Comparison of ENCODE assay signal across 1 cellular context in the genomic region with DNA sequence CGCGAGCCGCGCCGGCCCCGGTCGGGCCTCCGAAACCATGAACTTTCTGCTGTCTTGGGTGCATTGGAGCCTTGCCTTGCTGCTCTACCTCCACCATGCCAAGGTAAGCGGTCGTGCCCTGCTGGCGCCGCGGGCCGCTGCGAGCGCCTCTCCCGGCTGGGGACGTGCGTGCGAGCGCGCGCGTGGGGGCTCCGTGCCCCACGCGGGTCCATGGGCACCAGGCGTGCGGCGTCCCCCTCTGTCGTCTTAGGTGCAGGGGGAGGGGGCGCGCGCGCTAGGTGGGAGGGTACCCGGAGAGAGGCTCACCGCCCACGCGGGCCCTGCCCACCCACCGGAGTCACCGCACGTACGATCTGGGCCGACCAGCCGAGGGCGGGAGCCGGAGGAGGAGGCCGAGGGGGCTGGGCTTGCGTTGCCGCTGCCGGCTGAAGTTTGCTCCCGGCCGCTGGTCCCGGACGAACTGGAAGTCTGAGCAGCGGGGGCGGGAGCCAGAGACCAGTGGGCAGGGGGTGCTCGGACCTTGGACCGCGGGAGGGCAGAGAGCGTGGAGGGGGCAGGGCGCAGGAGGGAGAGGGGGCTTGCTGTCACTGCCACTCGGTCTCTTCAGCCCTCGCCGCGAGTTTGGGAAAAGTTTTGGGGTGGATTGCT.
A peak's percentile ranks its signal among the peaks of the same experiment; 100 is the strongest.
TF ChIP-seq lines count a peak whose summit lies in the region.

No MANE protein-coding gene starts in this region.

TF ChIP-seq in GM12878, 131 proteins besides CTCF, POLR2A, EP300 and RAD21 (continued from another document):
- TF ChIP-seq ZBTB33 (IDR thresholded peaks at IDR 0.05) (no peak), ZBED1 (IDR thresholded peaks at IDR 0.05; ENCODE audit: borderline replicate concordance) (no peak), HSF1 (IDR thresholded peaks at IDR 0.05; ENCODE audit: low read depth, low read length) (no peak), HDGF (IDR thresholded peaks at IDR 0.05) (peak; percentile 52; the same call in 1 of the 2 replicates), NFYA (IDR thresholded peaks at IDR 0.05; ENCODE audit: borderline replicate concordance, low read depth, low read length) (no peak), BACH1 (IDR thresholded peaks at IDR 0.05; ENCODE audit: borderline replicate concordance) (peak; percentile 98), IRF4 (IDR thresholded peaks at IDR 0.05; ENCODE audit: low read depth, low read length) (no peak), NFXL1 (IDR thresholded peaks at IDR 0.05; ENCODE audit: borderline replicate concordance) (0 out of 2 replicates have a peak, but pooled peaks have one; percentile 4), IKZF1 (conservative IDR thresholded peaks at IDR 0.05) (peak; percentile 71), LARP7 (IDR thresholded peaks at IDR 0.05) (peak; percentile 86), MXI1 (IDR thresholded peaks at IDR 0.05; ENCODE audit: low read depth, low read length) (peak; percentile 58; the same call in 1 of the 2 replicates), BHLHE40 (IDR thresholded peaks at IDR 0.05; ENCODE audit: borderline replicate concordance in 1 of 2, low read depth in 2 of 2, low read length in 1 of 2) (peak in 1 of 2 experiments; percentile 64; a peak in 2 of 4 replicates), RCOR1 (conservative IDR thresholded peaks at IDR 0.05; ENCODE audit: low read depth, low read length) (no peak), RB1 (IDR thresholded peaks at IDR 0.05; ENCODE audit: borderline replicate concordance) (peak; percentile 80; the same call in 1 of the 2 replicates), EED (IDR thresholded peaks at IDR 0.05; ENCODE audit: low read depth) (no peak), DPF2 (IDR thresholded peaks at IDR 0.05) (peak; percentile 76; the same call in 1 of the 2 replicates), CREB1 (IDR thresholded peaks at IDR 0.05; ENCODE audit: low read depth) (no peak), CHD2 (IDR thresholded peaks at IDR 0.05; ENCODE audit: borderline replicate concordance, low read depth, low read length) (0 out of 2 replicates have a peak, but pooled peaks have one; percentile 30), TCF12 (IDR thresholded peaks at IDR 0.05; ENCODE audit: low read depth, low read length) (0 out of 2 replicates have a peak, but pooled peaks have one; percentile 25), NR2F1 (conservative IDR thresholded peaks at IDR 0.05) (peak; percentile 51; the same call in 1 of the 2 replicates), POLR2AphosphoS2 (IDR thresholded peaks at IDR 0.05; ENCODE audit: low read depth, low read length) (0 out of 2 replicates have a peak, but pooled peaks have one; percentile 22), SUPT20H (IDR thresholded peaks at IDR 0.05; ENCODE audit: borderline replicate concordance, control insufficient read depth, low read depth, low read length) (no peak), RELA (IDR thresholded peaks at IDR 0.05; ENCODE audit: borderline replicate concordance, partially characterized antibody) (no peak), WRNIP1 (IDR thresholded peaks at IDR 0.05; ENCODE audit: borderline replicate concordance, low read depth, low read length) (no peak), CHD1 (IDR thresholded peaks at IDR 0.05; ENCODE audit: low read depth, low read length) (peak; percentile 48), SMC3 (IDR thresholded peaks at IDR 0.05; ENCODE audit: borderline replicate concordance, low read length) (no peak)
- TF ChIP-seq, protein P1, sequence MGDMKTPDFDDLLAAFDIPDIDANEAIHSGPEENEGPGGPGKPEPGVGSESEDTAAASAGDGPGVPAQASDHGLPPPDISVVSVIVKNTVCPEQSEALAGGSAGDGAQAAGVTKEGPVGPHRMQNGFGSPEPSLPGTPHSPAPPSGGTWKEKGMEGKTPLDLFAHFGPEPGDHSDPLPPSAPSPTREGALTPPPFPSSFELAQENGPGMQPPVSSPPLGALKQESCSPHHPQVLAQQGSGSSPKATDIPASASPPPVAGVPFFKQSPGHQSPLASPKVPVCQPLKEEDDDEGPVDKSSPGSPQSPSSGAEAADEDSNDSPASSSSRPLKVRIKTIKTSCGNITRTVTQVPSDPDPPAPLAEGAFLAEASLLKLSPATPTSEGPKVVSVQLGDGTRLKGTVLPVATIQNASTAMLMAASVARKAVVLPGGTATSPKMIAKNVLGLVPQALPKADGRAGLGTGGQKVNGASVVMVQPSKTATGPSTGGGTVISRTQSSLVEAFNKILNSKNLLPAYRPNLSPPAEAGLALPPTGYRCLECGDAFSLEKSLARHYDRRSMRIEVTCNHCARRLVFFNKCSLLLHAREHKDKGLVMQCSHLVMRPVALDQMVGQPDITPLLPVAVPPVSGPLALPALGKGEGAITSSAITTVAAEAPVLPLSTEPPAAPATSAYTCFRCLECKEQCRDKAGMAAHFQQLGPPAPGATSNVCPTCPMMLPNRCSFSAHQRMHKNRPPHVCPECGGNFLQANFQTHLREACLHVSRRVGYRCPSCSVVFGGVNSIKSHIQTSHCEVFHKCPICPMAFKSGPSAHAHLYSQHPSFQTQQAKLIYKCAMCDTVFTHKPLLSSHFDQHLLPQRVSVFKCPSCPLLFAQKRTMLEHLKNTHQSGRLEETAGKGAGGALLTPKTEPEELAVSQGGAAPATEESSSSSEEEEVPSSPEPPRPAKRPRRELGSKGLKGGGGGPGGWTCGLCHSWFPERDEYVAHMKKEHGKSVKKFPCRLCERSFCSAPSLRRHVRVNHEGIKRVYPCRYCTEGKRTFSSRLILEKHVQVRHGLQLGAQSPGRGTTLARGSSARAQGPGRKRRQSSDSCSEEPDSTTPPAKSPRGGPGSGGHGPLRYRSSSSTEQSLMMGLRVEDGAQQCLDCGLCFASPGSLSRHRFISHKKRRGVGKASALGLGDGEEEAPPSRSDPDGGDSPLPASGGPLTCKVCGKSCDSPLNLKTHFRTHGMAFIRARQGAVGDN (IDR thresholded peaks at IDR 0.05) = 0 out of 2 replicates have a peak, but pooled peaks have one; percentile 22
- TF ChIP-seq, protein P2, sequence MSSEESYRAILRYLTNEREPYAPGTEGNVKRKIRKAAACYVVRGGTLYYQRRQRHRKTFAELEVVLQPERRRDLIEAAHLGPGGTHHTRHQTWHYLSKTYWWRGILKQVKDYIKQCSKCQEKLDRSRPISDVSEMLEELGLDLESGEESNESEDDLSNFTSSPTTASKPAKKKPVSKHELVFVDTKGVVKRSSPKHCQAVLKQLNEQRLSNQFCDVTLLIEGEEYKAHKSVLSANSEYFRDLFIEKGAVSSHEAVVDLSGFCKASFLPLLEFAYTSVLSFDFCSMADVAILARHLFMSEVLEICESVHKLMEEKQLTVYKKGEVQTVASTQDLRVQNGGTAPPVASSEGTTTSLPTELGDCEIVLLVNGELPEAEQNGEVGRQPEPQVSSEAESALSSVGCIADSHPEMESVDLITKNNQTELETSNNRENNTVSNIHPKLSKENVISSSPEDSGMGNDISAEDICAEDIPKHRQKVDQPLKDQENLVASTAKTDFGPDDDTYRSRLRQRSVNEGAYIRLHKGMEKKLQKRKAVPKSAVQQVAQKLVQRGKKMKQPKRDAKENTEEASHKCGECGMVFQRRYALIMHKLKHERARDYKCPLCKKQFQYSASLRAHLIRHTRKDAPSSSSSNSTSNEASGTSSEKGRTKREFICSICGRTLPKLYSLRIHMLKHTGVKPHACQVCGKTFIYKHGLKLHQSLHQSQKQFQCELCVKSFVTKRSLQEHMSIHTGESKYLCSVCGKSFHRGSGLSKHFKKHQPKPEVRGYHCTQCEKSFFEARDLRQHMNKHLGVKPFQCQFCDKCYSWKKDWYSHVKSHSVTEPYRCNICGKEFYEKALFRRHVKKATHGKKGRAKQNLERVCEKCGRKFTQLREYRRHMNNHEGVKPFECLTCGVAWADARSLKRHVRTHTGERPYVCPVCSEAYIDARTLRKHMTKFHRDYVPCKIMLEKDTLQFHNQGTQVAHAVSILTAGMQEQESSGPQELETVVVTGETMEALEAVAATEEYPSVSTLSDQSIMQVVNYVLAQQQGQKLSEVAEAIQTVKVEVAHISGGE (CRISPR knock-in tag; IDR thresholded peaks at IDR 0.05) = no peak
- TF ChIP-seq, protein P3, sequence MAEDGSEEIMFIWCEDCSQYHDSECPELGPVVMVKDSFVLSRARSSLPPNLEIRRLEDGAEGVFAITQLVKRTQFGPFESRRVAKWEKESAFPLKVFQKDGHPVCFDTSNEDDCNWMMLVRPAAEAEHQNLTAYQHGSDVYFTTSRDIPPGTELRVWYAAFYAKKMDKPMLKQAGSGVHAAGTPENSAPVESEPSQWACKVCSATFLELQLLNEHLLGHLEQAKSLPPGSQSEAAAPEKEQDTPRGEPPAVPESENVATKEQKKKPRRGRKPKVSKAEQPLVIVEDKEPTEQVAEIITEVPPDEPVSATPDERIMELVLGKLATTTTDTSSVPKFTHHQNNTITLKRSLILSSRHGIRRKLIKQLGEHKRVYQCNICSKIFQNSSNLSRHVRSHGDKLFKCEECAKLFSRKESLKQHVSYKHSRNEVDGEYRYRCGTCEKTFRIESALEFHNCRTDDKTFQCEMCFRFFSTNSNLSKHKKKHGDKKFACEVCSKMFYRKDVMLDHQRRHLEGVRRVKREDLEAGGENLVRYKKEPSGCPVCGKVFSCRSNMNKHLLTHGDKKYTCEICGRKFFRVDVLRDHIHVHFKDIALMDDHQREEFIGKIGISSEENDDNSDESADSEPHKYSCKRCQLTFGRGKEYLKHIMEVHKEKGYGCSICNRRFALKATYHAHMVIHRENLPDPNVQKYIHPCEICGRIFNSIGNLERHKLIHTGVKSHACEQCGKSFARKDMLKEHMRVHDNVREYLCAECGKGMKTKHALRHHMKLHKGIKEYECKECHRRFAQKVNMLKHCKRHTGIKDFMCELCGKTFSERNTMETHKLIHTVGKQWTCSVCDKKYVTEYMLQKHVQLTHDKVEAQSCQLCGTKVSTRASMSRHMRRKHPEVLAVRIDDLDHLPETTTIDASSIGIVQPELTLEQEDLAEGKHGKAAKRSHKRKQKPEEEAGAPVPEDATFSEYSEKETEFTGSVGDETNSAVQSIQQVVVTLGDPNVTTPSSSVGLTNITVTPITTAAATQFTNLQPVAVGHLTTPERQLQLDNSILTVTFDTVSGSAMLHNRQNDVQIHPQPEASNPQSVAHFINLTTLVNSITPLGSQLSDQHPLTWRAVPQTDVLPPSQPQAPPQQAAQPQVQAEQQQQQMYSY (CRISPR knock-in tag; IDR thresholded peaks at IDR 0.05) = no peak
- TF ChIP-seq, protein P4, sequence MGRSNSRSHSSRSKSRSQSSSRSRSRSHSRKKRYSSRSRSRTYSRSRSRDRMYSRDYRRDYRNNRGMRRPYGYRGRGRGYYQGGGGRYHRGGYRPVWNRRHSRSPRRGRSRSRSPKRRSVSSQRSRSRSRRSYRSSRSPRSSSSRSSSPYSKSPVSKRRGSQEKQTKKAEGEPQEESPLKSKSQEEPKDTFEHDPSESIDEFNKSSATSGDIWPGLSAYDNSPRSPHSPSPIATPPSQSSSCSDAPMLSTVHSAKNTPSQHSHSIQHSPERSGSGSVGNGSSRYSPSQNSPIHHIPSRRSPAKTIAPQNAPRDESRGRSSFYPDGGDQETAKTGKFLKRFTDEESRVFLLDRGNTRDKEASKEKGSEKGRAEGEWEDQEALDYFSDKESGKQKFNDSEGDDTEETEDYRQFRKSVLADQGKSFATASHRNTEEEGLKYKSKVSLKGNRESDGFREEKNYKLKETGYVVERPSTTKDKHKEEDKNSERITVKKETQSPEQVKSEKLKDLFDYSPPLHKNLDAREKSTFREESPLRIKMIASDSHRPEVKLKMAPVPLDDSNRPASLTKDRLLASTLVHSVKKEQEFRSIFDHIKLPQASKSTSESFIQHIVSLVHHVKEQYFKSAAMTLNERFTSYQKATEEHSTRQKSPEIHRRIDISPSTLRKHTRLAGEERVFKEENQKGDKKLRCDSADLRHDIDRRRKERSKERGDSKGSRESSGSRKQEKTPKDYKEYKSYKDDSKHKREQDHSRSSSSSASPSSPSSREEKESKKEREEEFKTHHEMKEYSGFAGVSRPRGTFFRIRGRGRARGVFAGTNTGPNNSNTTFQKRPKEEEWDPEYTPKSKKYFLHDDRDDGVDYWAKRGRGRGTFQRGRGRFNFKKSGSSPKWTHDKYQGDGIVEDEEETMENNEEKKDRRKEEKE (IDR thresholded peaks at IDR 0.05) = peak; percentile 51; the same call in 1 of the 2 replicates
- TF ChIP-seq, protein P5, sequence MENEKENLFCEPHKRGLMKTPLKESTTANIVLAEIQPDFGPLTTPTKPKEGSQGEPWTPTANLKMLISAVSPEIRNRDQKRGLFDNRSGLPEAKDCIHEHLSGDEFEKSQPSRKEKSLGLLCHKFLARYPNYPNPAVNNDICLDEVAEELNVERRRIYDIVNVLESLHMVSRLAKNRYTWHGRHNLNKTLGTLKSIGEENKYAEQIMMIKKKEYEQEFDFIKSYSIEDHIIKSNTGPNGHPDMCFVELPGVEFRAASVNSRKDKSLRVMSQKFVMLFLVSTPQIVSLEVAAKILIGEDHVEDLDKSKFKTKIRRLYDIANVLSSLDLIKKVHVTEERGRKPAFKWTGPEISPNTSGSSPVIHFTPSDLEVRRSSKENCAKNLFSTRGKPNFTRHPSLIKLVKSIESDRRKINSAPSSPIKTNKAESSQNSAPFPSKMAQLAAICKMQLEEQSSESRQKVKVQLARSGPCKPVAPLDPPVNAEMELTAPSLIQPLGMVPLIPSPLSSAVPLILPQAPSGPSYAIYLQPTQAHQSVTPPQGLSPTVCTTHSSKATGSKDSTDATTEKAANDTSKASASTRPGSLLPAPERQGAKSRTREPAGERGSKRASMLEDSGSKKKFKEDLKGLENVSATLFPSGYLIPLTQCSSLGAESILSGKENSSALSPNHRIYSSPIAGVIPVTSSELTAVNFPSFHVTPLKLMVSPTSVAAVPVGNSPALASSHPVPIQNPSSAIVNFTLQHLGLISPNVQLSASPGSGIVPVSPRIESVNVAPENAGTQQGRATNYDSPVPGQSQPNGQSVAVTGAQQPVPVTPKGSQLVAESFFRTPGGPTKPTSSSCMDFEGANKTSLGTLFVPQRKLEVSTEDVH (IDR thresholded peaks at IDR 0.05; ENCODE audit: low read depth, partially characterized antibody) = no peak
